ENCODE assay signal across 1 cellular context in the genomic region with DNA sequence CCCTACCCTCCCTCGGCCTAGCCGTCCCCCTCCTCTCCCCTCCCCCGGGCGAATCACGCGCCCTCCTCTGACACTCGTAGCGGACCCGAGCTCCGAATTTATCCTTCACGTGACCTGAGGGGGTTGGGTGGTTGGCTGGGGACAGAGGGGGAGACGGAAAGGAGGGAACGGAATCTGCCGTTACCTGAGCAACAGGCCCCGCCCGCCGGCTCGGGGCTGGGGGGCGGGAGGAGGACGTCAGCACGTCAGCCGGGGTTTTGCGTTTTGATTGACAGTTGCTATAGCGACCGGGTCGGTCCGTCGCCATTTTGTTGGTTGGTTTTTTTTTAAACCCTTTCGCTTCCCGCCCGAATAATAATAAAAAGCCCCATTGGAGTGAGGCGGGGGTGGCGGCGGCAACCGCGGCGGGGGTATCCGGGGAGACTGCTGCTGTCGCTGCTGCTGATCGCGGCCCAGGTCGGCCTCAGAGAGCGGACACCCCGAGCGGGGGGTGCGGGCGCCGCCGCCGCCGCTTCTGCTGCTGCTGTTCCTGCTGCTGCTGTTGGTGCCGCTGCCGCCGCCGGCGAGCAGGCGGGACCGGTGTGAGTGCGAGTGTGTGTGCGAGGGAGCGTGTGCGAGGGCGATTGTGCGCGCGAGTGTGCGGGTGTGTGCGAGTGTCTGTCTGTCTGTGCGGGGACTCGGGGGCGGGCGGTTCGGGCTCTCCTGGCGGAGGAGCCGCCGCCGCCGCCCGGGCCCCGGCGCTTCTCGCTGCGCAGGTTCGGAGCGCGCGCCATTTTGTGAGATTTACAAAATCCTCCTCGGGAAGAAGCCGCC.
TF ChIP-seq lines count a peak whose summit lies in the region.

A gene (plus strand): TSS at position 286 of the 813 bp plus-strand sequence. CDS start 53,602 bp downstream, outside the sequence.

TF ChIP-seq in SK-N-SH, 30 proteins besides CTCF, POLR2A, EP300 and RAD21 (continued from another document):
- TF ChIP-seq, protein P1, sequence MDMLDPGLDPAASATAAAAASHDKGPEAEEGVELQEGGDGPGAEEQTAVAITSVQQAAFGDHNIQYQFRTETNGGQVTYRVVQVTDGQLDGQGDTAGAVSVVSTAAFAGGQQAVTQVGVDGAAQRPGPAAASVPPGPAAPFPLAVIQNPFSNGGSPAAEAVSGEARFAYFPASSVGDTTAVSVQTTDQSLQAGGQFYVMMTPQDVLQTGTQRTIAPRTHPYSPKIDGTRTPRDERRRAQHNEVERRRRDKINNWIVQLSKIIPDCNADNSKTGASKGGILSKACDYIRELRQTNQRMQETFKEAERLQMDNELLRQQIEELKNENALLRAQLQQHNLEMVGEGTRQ (IDR thresholded peaks at IDR 0.05; ENCODE audit: borderline replicate concordance, low read depth, low read length), result peak; percentile 94
- TF ChIP-seq FOXM1 (IDR thresholded peaks at IDR 0.05; ENCODE audit: low read depth) (peak; percentile 74; the same call in 1 of the 2 replicates), RXRA (IDR thresholded peaks at IDR 0.05; ENCODE audit: borderline replicate concordance, low read depth) (no peak; the same call in 1 of the 2 replicates), NRF1 (IDR thresholded peaks at IDR 0.05; ENCODE audit: low read depth, low read length) (0 out of 2 replicates have a peak, but pooled peaks have one; percentile 26), MXI1 (IDR thresholded peaks at IDR 0.05; ENCODE audit: low read depth, low read length) (peak; percentile 82)
- TF ChIP-seq, protein P2, sequence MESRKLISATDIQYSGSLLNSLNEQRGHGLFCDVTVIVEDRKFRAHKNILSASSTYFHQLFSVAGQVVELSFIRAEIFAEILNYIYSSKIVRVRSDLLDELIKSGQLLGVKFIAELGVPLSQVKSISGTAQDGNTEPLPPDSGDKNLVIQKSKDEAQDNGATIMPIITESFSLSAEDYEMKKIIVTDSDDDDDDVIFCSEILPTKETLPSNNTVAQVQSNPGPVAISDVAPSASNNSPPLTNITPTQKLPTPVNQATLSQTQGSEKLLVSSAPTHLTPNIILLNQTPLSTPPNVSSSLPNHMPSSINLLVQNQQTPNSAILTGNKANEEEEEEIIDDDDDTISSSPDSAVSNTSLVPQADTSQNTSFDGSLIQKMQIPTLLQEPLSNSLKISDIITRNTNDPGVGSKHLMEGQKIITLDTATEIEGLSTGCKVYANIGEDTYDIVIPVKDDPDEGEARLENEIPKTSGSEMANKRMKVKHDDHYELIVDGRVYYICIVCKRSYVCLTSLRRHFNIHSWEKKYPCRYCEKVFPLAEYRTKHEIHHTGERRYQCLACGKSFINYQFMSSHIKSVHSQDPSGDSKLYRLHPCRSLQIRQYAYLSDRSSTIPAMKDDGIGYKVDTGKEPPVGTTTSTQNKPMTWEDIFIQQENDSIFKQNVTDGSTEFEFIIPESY (IDR thresholded peaks at IDR 0.05; ENCODE audit: borderline replicate concordance, low read depth), result no peak
- TF ChIP-seq, protein P3, sequence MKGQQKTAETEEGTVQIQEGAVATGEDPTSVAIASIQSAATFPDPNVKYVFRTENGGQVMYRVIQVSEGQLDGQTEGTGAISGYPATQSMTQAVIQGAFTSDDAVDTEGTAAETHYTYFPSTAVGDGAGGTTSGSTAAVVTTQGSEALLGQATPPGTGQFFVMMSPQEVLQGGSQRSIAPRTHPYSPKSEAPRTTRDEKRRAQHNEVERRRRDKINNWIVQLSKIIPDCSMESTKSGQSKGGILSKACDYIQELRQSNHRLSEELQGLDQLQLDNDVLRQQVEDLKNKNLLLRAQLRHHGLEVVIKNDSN (IDR thresholded peaks at IDR 0.05; ENCODE audit: borderline replicate concordance, low read depth), result peak; percentile 98
